In the genomic region with DNA sequence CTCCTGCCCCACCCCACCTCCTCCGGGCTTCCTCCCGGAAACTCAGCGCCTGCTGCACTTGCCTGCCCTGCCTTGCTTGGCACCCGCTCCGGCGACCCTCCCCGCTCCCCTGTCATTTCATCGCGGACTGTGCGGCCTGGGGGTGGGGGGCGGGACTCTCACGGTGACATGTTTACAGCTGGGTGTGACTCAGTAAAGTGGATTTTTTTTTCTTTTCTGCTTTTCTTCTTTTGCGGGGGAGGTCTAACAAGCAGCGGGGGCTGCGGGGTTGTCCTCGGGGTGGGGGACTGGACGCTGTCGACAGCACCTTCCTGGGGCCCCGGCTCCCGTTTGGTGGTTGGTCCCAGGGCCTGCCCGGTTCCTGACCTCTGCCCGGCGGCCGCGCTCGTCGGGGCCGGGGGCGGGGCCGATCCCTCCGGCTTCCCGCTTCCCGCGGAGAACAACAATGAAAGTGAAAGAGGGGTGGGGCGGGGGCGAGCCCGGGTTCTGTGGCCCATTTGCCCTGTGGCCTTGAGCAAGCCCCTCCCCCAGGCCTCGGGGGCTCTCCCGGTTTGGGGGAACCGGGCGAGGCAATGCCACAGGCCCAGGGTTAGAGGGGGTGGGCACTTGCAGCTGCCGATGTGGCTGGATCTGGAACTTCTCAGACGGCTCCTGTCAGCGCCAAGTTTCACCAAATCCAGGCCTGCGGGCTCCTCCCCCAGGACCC, we compare ENCODE assay signal across 8 cellular contexts. TPM values are rescaled to one million over a fixed set of nuclear protein-coding genes. Genes with fewer than 3 reads are reported as not detected.
DNase-seq lines count a peak whose midpoint lies in the region; ATAC-seq, FAIRE-seq and TF ChIP-seq lines count a peak whose summit lies in the region.

No MANE protein-coding gene starts in this region.

- H3K9ac ChIP-seq in BLaER1 (peak overlapping the region; percentile 90), SU-DHL-6 (ENCODE audit: low read length) (no peak overlapping the region), astrocyte (ENCODE audit: low read length) (peak overlapping the region; percentile 82), iPS-18a (ENCODE audit: low read length) (peak overlapping the region; percentile 72)

- peaks cover 5% of the 10 kb centered on the region; the same call in 1 of the 2 replicates for H3K27me3 ChIP-seq in BLaER1
- no peaks in the 10 kb centered on the region for H3K27me3 ChIP-seq in SU-DHL-6 (ENCODE audit: low read length)
- no peaks in the 10 kb centered on the region for H3K27me3 ChIP-seq in astrocyte (ENCODE audit: insufficient read depth, low read length)
- H3K27me3 ChIP-seq in iPS-18a (ENCODE audit: control insufficient read depth, insufficient read depth, low read length), result no peaks in the 10 kb centered on the region
- peaks cover 0 to 48% (median 14%) of the 10 kb centered on the region in 7 donors for H3K27me3 ChIP-seq in spleen (replicated peaks in 1 of 7)

- H3K27ac ChIP-seq in BLaER1 (peak overlapping the region; percentile 90), SU-DHL-6 (ENCODE audit: low read depth, low read length) (no peak overlapping the region), astrocyte (ENCODE audit: low read depth, low read length) (peak overlapping the region; percentile 64), iPS-18a (ENCODE audit: low read length) (no peak overlapping the region), spleen (peak overlapping the region; percentile 60 to 85 (median 82))

- H3K4me1 Mint-ChIP-seq in astrocyte (ENCODE audit: low read depth, unreplicated experiment), result no peaks in the 10 kb centered on the region

- no peaks in the 10 kb centered on the region for H3K9me2 ChIP-seq in SU-DHL-6 (replicated peaks; ENCODE audit: insufficient read depth, low read length)

- FAIRE-seq in astrocyte (lab: Jason Lieb, UNC), result no peak

- H3K27me3 Mint-ChIP-seq in astrocyte (ENCODE audit: low read depth, unreplicated experiment), result peaks cover 4% of the 10 kb centered on the region

- H3K4me1 ChIP-seq in BLaER1 (peaks cover 40% of the 10 kb centered on the region), astrocyte (ENCODE audit: insufficient read depth, low read length) (peaks cover 11% of the 10 kb centered on the region), iPS-18a (ENCODE audit: control insufficient read depth, low read depth, low read length) (peaks cover 20% of the 10 kb centered on the region), spleen (peaks cover 7 to 69% (median 37%) of the 10 kb centered on the region in 6 donors)

- H3K36me3 Mint-ChIP-seq in astrocyte (ENCODE audit: low read depth, unreplicated experiment), result peaks cover 12% of the 10 kb centered on the region

- TF ChIP-seq POLR2A in spleen (IDR thresholded peaks at IDR 0.05), result no peak

- H3K36me3 ChIP-seq in BLaER1 (peaks cover 49% of the 10 kb centered on the region), SU-DHL-6 (ENCODE audit: low read length) (no peaks in the 10 kb centered on the region), astrocyte (ENCODE audit: insufficient read depth, low read length) (no peaks in the 10 kb centered on the region), iPS-18a (ENCODE audit: control insufficient read depth, low read depth, low read length) (peaks cover 25% of the 10 kb centered on the region), spleen (peaks cover 4 to 40% (median 24%) of the 10 kb centered on the region in 6 donors)

- peak; percentile 42 for ATAC-seq in HG02759 (IDR thresholded peaks at IDR 0.05; ENCODE audit: unreplicated experiment)
- no peak for ATAC-seq in GM21390 (IDR thresholded peaks at IDR 0.05; ENCODE audit: unreplicated experiment)
- ATAC-seq in GM21515 (IDR thresholded peaks at IDR 0.05; ENCODE audit: unreplicated experiment), result no peak

- no peaks in the 10 kb centered on the region for H3K79me2 ChIP-seq in SU-DHL-6 (ENCODE audit: insufficient read depth, low read length)
- peaks cover 14% of the 10 kb centered on the region for H3K79me2 ChIP-seq in astrocyte (ENCODE audit: insufficient read depth, low read length)

- no peak for DNase-seq in astrocyte (ENCODE audit: low read depth)
- DNase-seq in spleen, result peak; percentile 92

- H2AFZ ChIP-seq in SU-DHL-6 (ENCODE audit: low read depth, low read length, severe bottlenecking) (no peak overlapping the region), astrocyte (ENCODE audit: low read depth, low read length) (peak overlapping the region; percentile 60)

- peaks cover 55% of the 10 kb centered on the region for H4K20me1 ChIP-seq in BLaER1
- no peaks in the 10 kb centered on the region for H4K20me1 ChIP-seq in SU-DHL-6 (ENCODE audit: low read depth, low read length)
- H4K20me1 ChIP-seq in astrocyte (ENCODE audit: insufficient read depth, low read length), result peaks cover 11% of the 10 kb centered on the region

- no peak for TF ChIP-seq CTCF in SU-DHL-6 (IDR thresholded peaks at IDR 0.05; ENCODE audit: insufficient read depth, low read length, poor library complexity, severe bottlenecking)
- no peak for TF ChIP-seq CTCF in astrocyte (IDR thresholded peaks at IDR 0.05; ENCODE audit: insufficient read depth, low read depth, low read length)
- TF ChIP-seq CTCF in spleen (IDR thresholded peaks at IDR 0.05 in 8 of 11, conservative IDR thresholded peaks at IDR 0.05 in 3 of 11), result no peak

- H3K4me3 ChIP-seq in BLaER1, result peak overlapping the region; percentile 73
- H3K4me3 ChIP-seq in SU-DHL-6 (ENCODE audit: insufficient read depth, low read length, poor library complexity, severe bottlenecking), result no peak overlapping the region
- peak overlapping the region; percentile 53 for H3K4me3 ChIP-seq in astrocyte (ENCODE audit: insufficient read depth, low read depth, low read length)
- H3K4me3 ChIP-seq in iPS-18a (ENCODE audit: low read length), result peak overlapping the region; percentile 69
- peak overlapping the region; percentile 58 to 85 (median 63) for H3K4me3 ChIP-seq in spleen

- H3K4me3 Mint-ChIP-seq in astrocyte (ENCODE audit: unreplicated experiment), result peak overlapping the region; percentile 69

- peak overlapping the region; percentile 53 for H3K27ac Mint-ChIP-seq in astrocyte (ENCODE audit: unreplicated experiment)

- intact Hi-C loops in spleen (cut with DNase I; ENCODE audit: low total_unique reads), result loop anchor here (10.0 kb wide), 1 partner anchor 214 kb away; a partner anchor contains a TSS

- H3K9me3 ChIP-seq in BLaER1 (no peaks in the 10 kb centered on the region), SU-DHL-6 (ENCODE audit: insufficient read depth, low read length) (no peaks in the 10 kb centered on the region), astrocyte (ENCODE audit: insufficient read depth, low read depth, low read length) (no peaks in the 10 kb centered on the region), iPS-18a (ENCODE audit: control insufficient read depth, low read depth, low read length) (no peaks in the 10 kb centered on the region), spleen (no peaks in the 10 kb centered on the region)

- peak overlapping the region; percentile 95 for H3K4me2 ChIP-seq in BLaER1
- H3K4me2 ChIP-seq in SU-DHL-6 (ENCODE audit: low read depth, low read length, poor library complexity, severe bottlenecking), result peak overlapping the region; percentile 13
- peak overlapping the region; percentile 84 for H3K4me2 ChIP-seq in astrocyte (ENCODE audit: low read length)

- H3K9me3 Mint-ChIP-seq in astrocyte (ENCODE audit: unreplicated experiment), result no peaks in the 10 kb centered on the region

- WGBS in spleen, 5 donors, result 0 to 1% (median 1%) methylated on average over 28 to 45 of the region's 45 CpGs

- no peaks in the 10 kb centered on the region for H3F3A ChIP-seq in SU-DHL-6 (ENCODE audit: insufficient read depth)

RNA-seq across cellular contexts. Expression of a gene that starts 1.0 kb away (rescaled TPM):
- 277 and 325 TPM in 2 replicates for total RNA-seq in astrocyte
- total RNA-seq in spleen, result 10 to 100 TPM; 22.6 to 52.8 (median 36.8) TPM
- 10 to 100 TPM; 16.2 to 26.6 (median 22.3) TPM for polyA plus RNA-seq in spleen

RNA-seq across cellular contexts. Expression of a gene that starts 11.1 kb away (rescaled TPM):
- total RNA-seq in astrocyte (0.27 and 0.43 TPM in 2 replicates), spleen (10 to 100 TPM in 3 of 7 donors, 1 to 10 TPM in 4; 2.3 to 34.1 (median 8.5) TPM)
- 1 to 10 TPM in 1 of 3 donors, under 1 TPM in 2; 0.06 to 2.0 (median 0.20) TPM for polyA plus RNA-seq in spleen

RNA-seq across cellular contexts. Expression of a gene that starts 33.2 kb away (rescaled TPM):
- 53.8 and 59.3 TPM in 2 replicates for total RNA-seq in astrocyte
- total RNA-seq in spleen, result 100 to 1,000 TPM in 5 of 7 donors, 10 to 100 TPM in 2; 86.0 to 136 (median 106) TPM
- polyA plus RNA-seq in spleen, result 10 to 100 TPM; 44.2 to 89.0 (median 60.9) TPM

Comparison
In these comparisons a context has a peak if more than half of its experiments do, and no peak if none do; other contexts are left out.
1. H3K27ac ChIP-seq: peak in BLaER1 (single experiment), astrocyte (single experiment) and spleen (8 of 8); none in SU-DHL-6 (single experiment) and iPS-18a (single experiment).
2. H3K4me2 ChIP-seq: peak in every context shown above with its lines; median percentile 95 in BLaER1; 84 in astrocyte; 13 in SU-DHL-6.